Comparison of ENCODE assay signal across 8 cellular contexts in genomic region chr11:12122083-12122482, GRCh38. TPM values are rescaled to one million over a fixed set of nuclear protein-coding genes. Genes with fewer than 3 reads are reported as not detected.
DNase-seq lines count a peak whose midpoint lies in the region; ATAC-seq and TF ChIP-seq lines count a peak whose summit lies in the region.

No MANE protein-coding gene starts in this region.

- no peaks in the 10 kb centered on the region for H3K9me3 Mint-ChIP-seq in osteocyte (ENCODE audit: unreplicated experiment)

- H3K27me3 Mint-ChIP-seq in osteocyte (ENCODE audit: unreplicated experiment), result no peaks in the 10 kb centered on the region

- no peak overlapping the region for H3K27ac ChIP-seq in vagina

- H3K4me3 ChIP-seq in MG63 (no peak overlapping the region), choroid plexus epithelial cell (ENCODE audit: low read depth, low read length) (no peak overlapping the region), vagina (no peak overlapping the region)

- H3K36me3 Mint-ChIP-seq in osteocyte (ENCODE audit: unreplicated experiment), result no peaks in the 10 kb centered on the region

- TF ChIP-seq POLR2A in vagina (IDR thresholded peaks at IDR 0.05), result no peak

- DNase-seq in DMS53 (lab: John Stamatoyannopoulos, UW) (peak; percentile 60), DMS53 treated with DMSO at 0.1 percent for 48 hours (lab: John Stamatoyannopoulos, UW; ENCODE audit: unreplicated experiment) (no peak), MG63 (peak; percentile 15), choroid plexus epithelial cell (ENCODE audit: low read depth) (no peak), osteocyte (ENCODE audit: extremely low spot score, unreplicated experiment) (no peak), activated gamma-delta T cell (lab: John Stamatoyannopoulos, UW) (no peak), vagina (ENCODE audit: extremely low spot score in 2 of 2) (no peak)

- ATAC-seq in GM19328 (IDR thresholded peaks at IDR 0.05; ENCODE audit: unreplicated experiment), result no peak

- H3K27ac Mint-ChIP-seq in osteocyte (ENCODE audit: unreplicated experiment), result no peak overlapping the region

- no peaks in the 10 kb centered on the region for H3K27me3 ChIP-seq in MG63
- H3K27me3 ChIP-seq in vagina, result no peaks in the 10 kb centered on the region

- H3K4me1 Mint-ChIP-seq in osteocyte (ENCODE audit: unreplicated experiment), result peaks cover 25% of the 10 kb centered on the region

- intact Hi-C loops in vagina (cut with DNase I), result loop anchor here (5.0 kb wide), 1 partner anchor 290 kb away; no protein-coding TSS in a partner anchor

- H3K4me1 ChIP-seq in vagina, result peaks cover 16% of the 10 kb centered on the region

- H3K4me3 Mint-ChIP-seq in osteocyte (ENCODE audit: unreplicated experiment), result no peak overlapping the region

- TF ChIP-seq CTCF in choroid plexus epithelial cell (conservative IDR thresholded peaks at IDR 0.05; ENCODE audit: low read depth, low read length) (peak; percentile 57), osteocyte (IDR thresholded peaks at IDR 0.05) (peak; percentile 38), vagina (IDR thresholded peaks at IDR 0.05) (no peak)

- H3K9me3 ChIP-seq in MG63 (no peaks in the 10 kb centered on the region), vagina (no peaks in the 10 kb centered on the region)

- H3K36me3 ChIP-seq in MG63 (peaks cover 21% of the 10 kb centered on the region), vagina (no peaks in the 10 kb centered on the region)

RNA-seq across cellular contexts. Expression of gene MICAL2, which starts 11.7 kb away (rescaled TPM):
- 37.9 and 42.4 TPM in 2 replicates for total RNA-seq in MG63 (2014; rRNA removed; shearing (Covaris generic); ENCODE audit: low replicate concordance)
- 19.5 and 20.8 TPM in 2 replicates for total RNA-seq in osteocyte
- total RNA-seq in vagina, result 41.7 TPM

Comparison
In these comparisons a context has a peak if more than half of its experiments do, and no peak if none do; other contexts are left out.
1. DNase-seq: peak in DMS53 (single experiment) and MG63 (single experiment); none in DMS53 treated with DMSO at 0.1 percent for 48 hours (single experiment), choroid plexus epithelial cell (single experiment), osteocyte (single experiment), activated gamma-delta T cell (single experiment) and vagina (0 of 2).
2. CTCF ChIP-seq: peak in choroid plexus epithelial cell (single experiment) and osteocyte (single experiment); none in vagina (0 of 3).